ENCODE assay signal across 1 cellular context in genomic region chr4:154982187-154983047, GRCh38.
TF ChIP-seq lines count a peak whose summit lies in the region.

No MANE protein-coding gene starts in this region.

TF ChIP-seq in HepG2, 621 proteins besides CTCF, POLR2A, EP300 and RAD21 (continued from another document):
- TF ChIP-seq, protein P1, sequence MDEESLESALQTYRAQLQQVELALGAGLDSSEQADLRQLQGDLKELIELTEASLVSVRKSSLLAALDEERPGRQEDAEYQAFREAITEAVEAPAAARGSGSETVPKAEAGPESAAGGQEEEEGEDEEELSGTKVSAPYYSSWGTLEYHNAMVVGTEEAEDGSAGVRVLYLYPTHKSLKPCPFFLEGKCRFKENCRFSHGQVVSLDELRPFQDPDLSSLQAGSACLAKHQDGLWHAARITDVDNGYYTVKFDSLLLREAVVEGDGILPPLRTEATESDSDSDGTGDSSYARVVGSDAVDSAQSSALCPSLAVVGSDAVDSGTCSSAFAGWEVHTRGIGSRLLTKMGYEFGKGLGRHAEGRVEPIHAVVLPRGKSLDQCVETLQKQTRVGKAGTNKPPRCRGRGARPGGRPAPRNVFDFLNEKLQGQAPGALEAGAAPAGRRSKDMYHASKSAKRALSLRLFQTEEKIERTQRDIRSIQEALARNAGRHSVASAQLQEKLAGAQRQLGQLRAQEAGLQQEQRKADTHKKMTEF (CRISPR knock-in tag; IDR thresholded peaks at IDR 0.05) = no peak
- TF ChIP-seq, protein P2, sequence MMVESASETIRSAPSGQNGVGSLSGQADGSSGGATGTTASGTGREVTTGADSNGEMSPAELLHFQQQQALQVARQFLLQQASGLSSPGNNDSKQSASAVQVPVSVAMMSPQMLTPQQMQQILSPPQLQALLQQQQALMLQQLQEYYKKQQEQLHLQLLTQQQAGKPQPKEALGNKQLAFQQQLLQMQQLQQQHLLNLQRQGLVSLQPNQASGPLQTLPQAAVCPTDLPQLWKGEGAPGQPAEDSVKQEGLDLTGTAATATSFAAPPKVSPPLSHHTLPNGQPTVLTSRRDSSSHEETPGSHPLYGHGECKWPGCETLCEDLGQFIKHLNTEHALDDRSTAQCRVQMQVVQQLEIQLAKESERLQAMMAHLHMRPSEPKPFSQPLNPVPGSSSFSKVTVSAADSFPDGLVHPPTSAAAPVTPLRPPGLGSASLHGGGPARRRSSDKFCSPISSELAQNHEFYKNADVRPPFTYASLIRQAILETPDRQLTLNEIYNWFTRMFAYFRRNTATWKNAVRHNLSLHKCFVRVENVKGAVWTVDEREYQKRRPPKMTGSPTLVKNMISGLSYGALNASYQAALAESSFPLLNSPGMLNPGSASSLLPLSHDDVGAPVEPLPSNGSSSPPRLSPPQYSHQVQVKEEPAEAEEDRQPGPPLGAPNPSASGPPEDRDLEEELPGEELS (CRISPR knock-in tag; IDR thresholded peaks at IDR 0.05) = no peak
- no peak for TF ChIP-seq YY1 (IDR thresholded peaks at IDR 0.05; ENCODE audit: insufficient read depth, insufficient replicate concordance, low read depth, low read length)
- no peak for TF ChIP-seq ZNF816 (CRISPR knock-in tag; IDR thresholded peaks at IDR 0.05; ENCODE audit: borderline replicate concordance)
- 0 out of 2 replicates have a peak, but pooled peaks have one; percentile 39 for TF ChIP-seq REPIN1 (CRISPR knock-in tag; IDR thresholded peaks at IDR 0.05; ENCODE audit: borderline replicate concordance, low read depth)
- TF ChIP-seq SMC3 (IDR thresholded peaks at IDR 0.05; ENCODE audit: low read length) = peak; percentile 81
- no peak for TF ChIP-seq SRSF9 (IDR thresholded peaks at IDR 0.05; ENCODE audit: borderline replicate concordance, insufficient read depth, low read depth, low read length, poor library complexity, severe bottlenecking)
- TF ChIP-seq ZNF773 (CRISPR knock-in tag; IDR thresholded peaks at IDR 0.05; ENCODE audit: borderline replicate concordance) = no peak
